In genomic region chr14:73764881-73765280, GRCh38 we compare ENCODE assay signal across 8 cellular contexts. TPM values are rescaled to one million over a fixed set of nuclear protein-coding genes. Genes with fewer than 3 reads are reported as not detected.
A peak's percentile ranks its signal among the peaks of the same experiment; 100 is the strongest.
DNase-seq lines count a peak whose midpoint lies in the region; ATAC-seq and TF ChIP-seq lines count a peak whose summit lies in the region.

No MANE protein-coding gene starts in this region.

- no peaks in the 10 kb centered on the region for H3K27me3 ChIP-seq in endodermal cell (ENCODE audit: control insufficient read depth, insufficient read depth, low read length, poor library complexity, severe bottlenecking)

- no peak overlapping the region for H3K4me3 ChIP-seq in endodermal cell (ENCODE audit: low read length)

- POLR2A ChIA-PET in naive thymus-derived CD8-positive, alpha-beta T cell (lab: Charles Lee): interaction anchor here (1.0 to 3.7 kb wide), 7 partner anchors 9 to 23 kb away, joined by 3 to 18 read pairs (median 4); no protein-coding TSS in a partner anchor

- H3K27me3 Mint-ChIP-seq in endodermal cell (ENCODE audit: insufficient read depth): no peaks in the 10 kb centered on the region
- H3K27me3 Mint-ChIP-seq in naive thymus-derived CD8-positive, alpha-beta T cell: no peaks in the 10 kb centered on the region

- peaks cover 42% of the 10 kb centered on the region for H3K4me1 Mint-ChIP-seq in endodermal cell
- H3K4me1 Mint-ChIP-seq in naive thymus-derived CD8-positive, alpha-beta T cell: peaks cover 42 to 84% (median 75%) of the 10 kb centered on the region in 4 donors

- H3K36me3 Mint-ChIP-seq in endodermal cell (ENCODE audit: low read depth): no peaks in the 10 kb centered on the region
- H3K36me3 Mint-ChIP-seq in naive thymus-derived CD8-positive, alpha-beta T cell: peaks cover 0 to 7% (median 0%) of the 10 kb centered on the region in 3 donors

- WGBS in endodermal cell (ENCODE audit: insufficient coverage in 1 of 2, insufficient read length in 1 of 2), 2 experiments: 90 to 95% methylated on average over 4 of the region's 4 CpGs

- peak overlapping the region; percentile 15 for H3K27ac Mint-ChIP-seq in endodermal cell
- H3K27ac Mint-ChIP-seq in naive thymus-derived CD8-positive, alpha-beta T cell: peak overlapping the region; percentile 30 to 98 (median 66)

- H3K4me3 Mint-ChIP-seq in endodermal cell: no peak overlapping the region
- H3K4me3 Mint-ChIP-seq in naive thymus-derived CD8-positive, alpha-beta T cell: peak overlapping the region in 3 of 10 donors; percentile 36 to 60 (median 42)

- no peaks in the 10 kb centered on the region for H3K36me3 ChIP-seq in endodermal cell (ENCODE audit: control insufficient read depth, insufficient read depth, low read length)

- peak; percentile 42 for DNase-seq in NCI-H446 treated with DMSO at 0.1 percent for 48 hours (lab: John Stamatoyannopoulos, UW)
- DNase-seq in endodermal cell: peak; percentile 44
- DNase-seq in naive thymus-derived CD8-positive, alpha-beta T cell: no peak
- DNase-seq in SHP77 treated with DMSO at 0.1 percent for 48 hours (lab: John Stamatoyannopoulos, UW): no peak
- DNase-seq in activated effector memory CD4-positive, alpha-beta T cell treated with anti-CD3 and anti-CD28 coated beads, Interleukin-2, amount 50 U/mL, for 16 hours: no peak
- DNase-seq in OCI-M2 (lab: John Stamatoyannopoulos, UW; ENCODE audit: unreplicated experiment): no peak

- no peaks in the 10 kb centered on the region for H3K9me3 ChIP-seq in endodermal cell (ENCODE audit: control insufficient read depth, low read length)

- peak overlapping the region; percentile 94 for H3K27ac ChIP-seq in C4-2B
- no peak overlapping the region for H3K27ac ChIP-seq in endodermal cell (ENCODE audit: low read depth, low read length)

- no peak for TF ChIP-seq CTCF in C4-2B (conservative IDR thresholded peaks at IDR 0.05)
- TF ChIP-seq CTCF in endodermal cell (conservative IDR thresholded peaks at IDR 0.05): no peak

- H3K9me3 Mint-ChIP-seq in endodermal cell: no peaks in the 10 kb centered on the region
- no peaks in the 10 kb centered on the region for H3K9me3 Mint-ChIP-seq in naive thymus-derived CD8-positive, alpha-beta T cell

- no peaks in the 10 kb centered on the region for H3K4me1 ChIP-seq in endodermal cell (ENCODE audit: control insufficient read depth, insufficient read depth, low read length)

- ATAC-seq in naive thymus-derived CD8-positive, alpha-beta T cell: no peak
- ATAC-seq in GM21390 (IDR thresholded peaks at IDR 0.05; ENCODE audit: unreplicated experiment): no peak

- no peak overlapping the region for H3K9ac ChIP-seq in endodermal cell (ENCODE audit: extremely low read depth, low read length, poor library complexity, severe bottlenecking)

RNA-seq across cellular contexts. Expression of gene PNMA1, which starts 50.7 kb away (rescaled TPM):
- 10 to 100 TPM; 66.9 to 70.4 TPM for total RNA-seq in endodermal cell
- polyA plus RNA-seq in endodermal cell (2013, experiment 1 of 2): 114 TPM
- 103 TPM for polyA plus RNA-seq in endodermal cell (2013, experiment 2 of 2)
- 10 to 100 TPM; 40.0 to 43.4 TPM for total RNA-seq in naive thymus-derived CD8-positive, alpha-beta T cell
- polyA plus RNA-seq in naive thymus-derived CD8-positive, alpha-beta T cell: 10 to 100 TPM; 31.6 to 37.2 (median 37.2) TPM

Comparison
In these comparisons a context has a peak if more than half of its experiments do, and no peak if none do; other contexts are left out.
1. DNase-seq: peak in NCI-H446 treated with DMSO at 0.1 percent for 48 hours (single experiment) and endodermal cell (single experiment); none in naive thymus-derived CD8-positive, alpha-beta T cell (0 of 10), SHP77 treated with DMSO at 0.1 percent for 48 hours (single experiment), activated effector memory CD4-positive, alpha-beta T cell treated with anti-CD3 and anti-CD28 coated beads, Interleukin-2, amount 50 U/mL, for 16 hours (single experiment) and OCI-M2 (single experiment).